In the genomic region with DNA sequence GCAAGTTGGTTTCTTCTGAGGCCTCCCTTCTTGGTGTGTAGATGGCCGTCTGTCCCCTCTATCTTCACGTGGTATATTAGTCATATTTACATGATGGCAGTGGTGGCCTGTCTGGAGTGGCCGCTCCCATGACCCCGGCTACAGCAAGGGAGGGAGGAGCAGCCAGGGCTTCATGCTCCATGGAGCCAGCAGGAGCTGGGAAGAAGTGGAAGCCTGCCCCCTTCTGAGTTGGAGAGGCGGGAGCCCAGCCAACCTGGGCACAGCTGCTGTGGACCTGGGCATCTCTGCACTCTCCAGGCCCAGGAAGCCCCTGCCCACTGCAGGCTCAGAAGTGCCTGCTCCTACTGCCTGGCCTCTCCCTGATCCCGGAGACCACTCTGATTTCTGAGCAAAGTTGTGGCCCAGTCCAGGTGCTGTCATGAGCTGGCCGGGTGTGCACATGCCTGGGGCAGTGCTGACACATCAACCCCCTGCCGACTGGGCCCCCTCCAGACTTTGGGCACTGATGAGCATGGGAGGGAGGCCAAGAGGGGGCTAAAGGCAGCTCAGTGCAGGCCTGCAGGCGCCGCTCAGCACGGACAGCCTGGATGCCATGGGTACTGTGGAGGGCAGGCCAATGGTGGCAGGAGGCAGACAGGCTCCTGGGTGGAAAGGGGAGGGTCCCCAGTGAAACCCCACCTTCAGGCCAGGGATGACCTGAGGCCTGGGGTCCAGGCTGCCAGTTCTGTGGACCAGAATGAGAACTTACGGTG, we compare ENCODE assay signal across 2 cellular contexts.
A peak's percentile ranks its signal among the peaks of the same experiment; 100 is the strongest.
TF ChIP-seq lines count a peak whose summit lies in the region.

No MANE protein-coding gene starts in this region.

TF ChIP-seq in HepG2, 621 proteins besides CTCF, POLR2A, EP300 and RAD21:
- TF ChIP-seq, protein P1, sequence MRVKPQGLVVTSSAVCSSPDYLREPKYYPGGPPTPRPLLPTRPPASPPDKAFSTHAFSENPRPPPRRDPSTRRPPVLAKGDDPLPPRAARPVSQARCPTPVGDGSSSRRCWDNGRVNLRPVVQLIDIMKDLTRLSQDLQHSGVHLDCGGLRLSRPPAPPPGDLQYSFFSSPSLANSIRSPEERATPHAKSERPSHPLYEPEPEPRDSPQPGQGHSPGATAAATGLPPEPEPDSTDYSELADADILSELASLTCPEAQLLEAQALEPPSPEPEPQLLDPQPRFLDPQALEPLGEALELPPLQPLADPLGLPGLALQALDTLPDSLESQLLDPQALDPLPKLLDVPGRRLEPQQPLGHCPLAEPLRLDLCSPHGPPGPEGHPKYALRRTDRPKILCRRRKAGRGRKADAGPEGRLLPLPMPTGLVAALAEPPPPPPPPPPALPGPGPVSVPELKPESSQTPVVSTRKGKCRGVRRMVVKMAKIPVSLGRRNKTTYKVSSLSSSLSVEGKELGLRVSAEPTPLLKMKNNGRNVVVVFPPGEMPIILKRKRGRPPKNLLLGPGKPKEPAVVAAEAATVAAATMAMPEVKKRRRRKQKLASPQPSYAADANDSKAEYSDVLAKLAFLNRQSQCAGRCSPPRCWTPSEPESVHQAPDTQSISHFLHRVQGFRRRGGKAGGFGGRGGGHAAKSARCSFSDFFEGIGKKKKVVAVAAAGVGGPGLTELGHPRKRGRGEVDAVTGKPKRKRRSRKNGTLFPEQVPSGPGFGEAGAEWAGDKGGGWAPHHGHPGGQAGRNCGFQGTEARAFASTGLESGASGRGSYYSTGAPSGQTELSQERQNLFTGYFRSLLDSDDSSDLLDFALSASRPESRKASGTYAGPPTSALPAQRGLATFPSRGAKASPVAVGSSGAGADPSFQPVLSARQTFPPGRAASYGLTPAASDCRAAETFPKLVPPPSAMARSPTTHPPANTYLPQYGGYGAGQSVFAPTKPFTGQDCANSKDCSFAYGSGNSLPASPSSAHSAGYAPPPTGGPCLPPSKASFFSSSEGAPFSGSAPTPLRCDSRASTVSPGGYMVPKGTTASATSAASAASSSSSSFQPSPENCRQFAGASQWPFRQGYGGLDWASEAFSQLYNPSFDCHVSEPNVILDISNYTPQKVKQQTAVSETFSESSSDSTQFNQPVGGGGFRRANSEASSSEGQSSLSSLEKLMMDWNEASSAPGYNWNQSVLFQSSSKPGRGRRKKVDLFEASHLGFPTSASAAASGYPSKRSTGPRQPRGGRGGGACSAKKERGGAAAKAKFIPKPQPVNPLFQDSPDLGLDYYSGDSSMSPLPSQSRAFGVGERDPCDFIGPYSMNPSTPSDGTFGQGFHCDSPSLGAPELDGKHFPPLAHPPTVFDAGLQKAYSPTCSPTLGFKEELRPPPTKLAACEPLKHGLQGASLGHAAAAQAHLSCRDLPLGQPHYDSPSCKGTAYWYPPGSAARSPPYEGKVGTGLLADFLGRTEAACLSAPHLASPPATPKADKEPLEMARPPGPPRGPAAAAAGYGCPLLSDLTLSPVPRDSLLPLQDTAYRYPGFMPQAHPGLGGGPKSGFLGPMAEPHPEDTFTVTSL (CRISPR knock-in tag; IDR thresholded peaks at IDR 0.05; ENCODE audit: borderline replicate concordance) = no peak
- TF ChIP-seq RARA (CRISPR knock-in tag; IDR thresholded peaks at IDR 0.05) (0 out of 2 replicates have a peak, but pooled peaks have one; percentile 14), CC2D1A (CRISPR knock-in tag; IDR thresholded peaks at IDR 0.05) (no peak), ZNF572 (CRISPR knock-in tag; IDR thresholded peaks at IDR 0.05) (no peak), HOXD1 (CRISPR knock-in tag; IDR thresholded peaks at IDR 0.05) (no peak), JUND (CRISPR knock-in tag; IDR thresholded peaks at IDR 0.05) (no peak)
- TF ChIP-seq, protein P2, sequence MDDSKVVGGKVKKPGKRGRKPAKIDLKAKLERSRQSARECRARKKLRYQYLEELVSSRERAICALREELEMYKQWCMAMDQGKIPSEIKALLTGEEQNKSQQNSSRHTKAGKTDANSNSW (CRISPR knock-in tag; IDR thresholded peaks at IDR 0.05; ENCODE audit: borderline replicate concordance) = no peak

TF ChIP-seq in K562, 482 proteins besides CTCF, POLR2A, EP300 and RAD21:
- no peak for TF ChIP-seq E2F3 (CRISPR knock-in tag; IDR thresholded peaks at IDR 0.05)
- no peak for TF ChIP-seq ZNF644 (tag; IDR thresholded peaks at IDR 0.05; ENCODE audit: low read depth)
- TF ChIP-seq FOXO4 (CRISPR knock-in tag; IDR thresholded peaks at IDR 0.05) = no peak
- TF ChIP-seq, protein P3, sequence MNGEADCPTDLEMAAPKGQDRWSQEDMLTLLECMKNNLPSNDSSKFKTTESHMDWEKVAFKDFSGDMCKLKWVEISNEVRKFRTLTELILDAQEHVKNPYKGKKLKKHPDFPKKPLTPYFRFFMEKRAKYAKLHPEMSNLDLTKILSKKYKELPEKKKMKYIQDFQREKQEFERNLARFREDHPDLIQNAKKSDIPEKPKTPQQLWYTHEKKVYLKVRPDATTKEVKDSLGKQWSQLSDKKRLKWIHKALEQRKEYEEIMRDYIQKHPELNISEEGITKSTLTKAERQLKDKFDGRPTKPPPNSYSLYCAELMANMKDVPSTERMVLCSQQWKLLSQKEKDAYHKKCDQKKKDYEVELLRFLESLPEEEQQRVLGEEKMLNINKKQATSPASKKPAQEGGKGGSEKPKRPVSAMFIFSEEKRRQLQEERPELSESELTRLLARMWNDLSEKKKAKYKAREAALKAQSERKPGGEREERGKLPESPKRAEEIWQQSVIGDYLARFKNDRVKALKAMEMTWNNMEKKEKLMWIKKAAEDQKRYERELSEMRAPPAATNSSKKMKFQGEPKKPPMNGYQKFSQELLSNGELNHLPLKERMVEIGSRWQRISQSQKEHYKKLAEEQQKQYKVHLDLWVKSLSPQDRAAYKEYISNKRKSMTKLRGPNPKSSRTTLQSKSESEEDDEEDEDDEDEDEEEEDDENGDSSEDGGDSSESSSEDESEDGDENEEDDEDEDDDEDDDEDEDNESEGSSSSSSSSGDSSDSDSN (IDR thresholded peaks at IDR 0.05; ENCODE audit: borderline replicate concordance in 1 of 2, low read depth in 2 of 2, low read length in 2 of 2) = no peak
- TF ChIP-seq ESRRB (CRISPR knock-in tag; IDR thresholded peaks at IDR 0.05; ENCODE audit: borderline replicate concordance) = no peak
- no peak for TF ChIP-seq L3MBTL2 (IDR thresholded peaks at IDR 0.05)
- no peak for TF ChIP-seq SMAD4 (CRISPR knock-in tag; conservative IDR thresholded peaks at IDR 0.05)
- TF ChIP-seq, protein P4, sequence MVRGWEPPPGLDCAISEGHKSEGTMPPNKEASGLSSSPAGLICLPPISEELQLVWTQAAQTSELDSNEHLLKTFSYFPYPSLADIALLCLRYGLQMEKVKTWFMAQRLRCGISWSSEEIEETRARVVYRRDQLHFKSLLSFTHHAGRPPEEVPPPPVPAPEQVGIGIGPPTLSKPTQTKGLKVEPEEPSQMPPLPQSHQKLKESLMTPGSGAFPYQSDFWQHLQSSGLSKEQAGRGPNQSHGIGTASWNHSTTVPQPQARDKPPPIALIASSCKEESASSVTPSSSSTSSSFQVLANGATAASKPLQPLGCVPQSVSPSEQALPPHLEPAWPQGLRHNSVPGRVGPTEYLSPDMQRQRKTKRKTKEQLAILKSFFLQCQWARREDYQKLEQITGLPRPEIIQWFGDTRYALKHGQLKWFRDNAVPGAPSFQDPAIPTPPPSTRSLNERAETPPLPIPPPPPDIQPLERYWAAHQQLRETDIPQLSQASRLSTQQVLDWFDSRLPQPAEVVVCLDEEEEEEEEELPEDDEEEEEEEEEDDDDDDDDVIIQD (CRISPR knock-in tag; IDR thresholded peaks at IDR 0.05) = no peak
- TF ChIP-seq, protein P5, sequence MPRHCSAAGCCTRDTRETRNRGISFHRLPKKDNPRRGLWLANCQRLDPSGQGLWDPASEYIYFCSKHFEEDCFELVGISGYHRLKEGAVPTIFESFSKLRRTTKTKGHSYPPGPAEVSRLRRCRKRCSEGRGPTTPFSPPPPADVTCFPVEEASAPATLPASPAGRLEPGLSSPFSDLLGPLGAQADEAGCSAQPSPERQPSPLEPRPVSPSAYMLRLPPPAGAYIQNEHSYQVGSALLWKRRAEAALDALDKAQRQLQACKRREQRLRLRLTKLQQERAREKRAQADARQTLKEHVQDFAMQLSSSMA (CRISPR knock-in tag; IDR thresholded peaks at IDR 0.05) = no peak
- no peak for TF ChIP-seq ZNF764 (CRISPR knock-in tag; IDR thresholded peaks at IDR 0.05; ENCODE audit: low read depth)
- no peak for TF ChIP-seq POLR2B (IDR thresholded peaks at IDR 0.05; ENCODE audit: low read depth, partially characterized antibody)
- no peak for TF ChIP-seq EHMT2 (IDR thresholded peaks at IDR 0.05)
- no peak for TF ChIP-seq ZNF398 (CRISPR knock-in tag; IDR thresholded peaks at IDR 0.05)
- TF ChIP-seq PTTG1 (tag; IDR thresholded peaks at IDR 0.05; ENCODE audit: low read depth) = no peak
- no peak for TF ChIP-seq MTA3 (IDR thresholded peaks at IDR 0.05; ENCODE audit: borderline replicate concordance)
- TF ChIP-seq, protein P6, sequence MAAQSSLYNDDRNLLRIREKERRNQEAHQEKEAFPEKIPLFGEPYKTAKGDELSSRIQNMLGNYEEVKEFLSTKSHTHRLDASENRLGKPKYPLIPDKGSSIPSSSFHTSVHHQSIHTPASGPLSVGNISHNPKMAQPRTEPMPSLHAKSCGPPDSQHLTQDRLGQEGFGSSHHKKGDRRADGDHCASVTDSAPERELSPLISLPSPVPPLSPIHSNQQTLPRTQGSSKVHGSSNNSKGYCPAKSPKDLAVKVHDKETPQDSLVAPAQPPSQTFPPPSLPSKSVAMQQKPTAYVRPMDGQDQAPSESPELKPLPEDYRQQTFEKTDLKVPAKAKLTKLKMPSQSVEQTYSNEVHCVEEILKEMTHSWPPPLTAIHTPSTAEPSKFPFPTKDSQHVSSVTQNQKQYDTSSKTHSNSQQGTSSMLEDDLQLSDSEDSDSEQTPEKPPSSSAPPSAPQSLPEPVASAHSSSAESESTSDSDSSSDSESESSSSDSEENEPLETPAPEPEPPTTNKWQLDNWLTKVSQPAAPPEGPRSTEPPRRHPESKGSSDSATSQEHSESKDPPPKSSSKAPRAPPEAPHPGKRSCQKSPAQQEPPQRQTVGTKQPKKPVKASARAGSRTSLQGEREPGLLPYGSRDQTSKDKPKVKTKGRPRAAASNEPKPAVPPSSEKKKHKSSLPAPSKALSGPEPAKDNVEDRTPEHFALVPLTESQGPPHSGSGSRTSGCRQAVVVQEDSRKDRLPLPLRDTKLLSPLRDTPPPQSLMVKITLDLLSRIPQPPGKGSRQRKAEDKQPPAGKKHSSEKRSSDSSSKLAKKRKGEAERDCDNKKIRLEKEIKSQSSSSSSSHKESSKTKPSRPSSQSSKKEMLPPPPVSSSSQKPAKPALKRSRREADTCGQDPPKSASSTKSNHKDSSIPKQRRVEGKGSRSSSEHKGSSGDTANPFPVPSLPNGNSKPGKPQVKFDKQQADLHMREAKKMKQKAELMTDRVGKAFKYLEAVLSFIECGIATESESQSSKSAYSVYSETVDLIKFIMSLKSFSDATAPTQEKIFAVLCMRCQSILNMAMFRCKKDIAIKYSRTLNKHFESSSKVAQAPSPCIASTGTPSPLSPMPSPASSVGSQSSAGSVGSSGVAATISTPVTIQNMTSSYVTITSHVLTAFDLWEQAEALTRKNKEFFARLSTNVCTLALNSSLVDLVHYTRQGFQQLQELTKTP (IDR thresholded peaks at IDR 0.05; ENCODE audit: low read depth in 1 of 2, partially characterized antibody in 2 of 2) = no peak
- no peak for TF ChIP-seq ZC3H8 (IDR thresholded peaks at IDR 0.05)
- TF ChIP-seq SUPT5H (IDR thresholded peaks at IDR 0.05) = no peak
